Comparison of ENCODE assay signal across 1 cellular context in the genomic region with DNA sequence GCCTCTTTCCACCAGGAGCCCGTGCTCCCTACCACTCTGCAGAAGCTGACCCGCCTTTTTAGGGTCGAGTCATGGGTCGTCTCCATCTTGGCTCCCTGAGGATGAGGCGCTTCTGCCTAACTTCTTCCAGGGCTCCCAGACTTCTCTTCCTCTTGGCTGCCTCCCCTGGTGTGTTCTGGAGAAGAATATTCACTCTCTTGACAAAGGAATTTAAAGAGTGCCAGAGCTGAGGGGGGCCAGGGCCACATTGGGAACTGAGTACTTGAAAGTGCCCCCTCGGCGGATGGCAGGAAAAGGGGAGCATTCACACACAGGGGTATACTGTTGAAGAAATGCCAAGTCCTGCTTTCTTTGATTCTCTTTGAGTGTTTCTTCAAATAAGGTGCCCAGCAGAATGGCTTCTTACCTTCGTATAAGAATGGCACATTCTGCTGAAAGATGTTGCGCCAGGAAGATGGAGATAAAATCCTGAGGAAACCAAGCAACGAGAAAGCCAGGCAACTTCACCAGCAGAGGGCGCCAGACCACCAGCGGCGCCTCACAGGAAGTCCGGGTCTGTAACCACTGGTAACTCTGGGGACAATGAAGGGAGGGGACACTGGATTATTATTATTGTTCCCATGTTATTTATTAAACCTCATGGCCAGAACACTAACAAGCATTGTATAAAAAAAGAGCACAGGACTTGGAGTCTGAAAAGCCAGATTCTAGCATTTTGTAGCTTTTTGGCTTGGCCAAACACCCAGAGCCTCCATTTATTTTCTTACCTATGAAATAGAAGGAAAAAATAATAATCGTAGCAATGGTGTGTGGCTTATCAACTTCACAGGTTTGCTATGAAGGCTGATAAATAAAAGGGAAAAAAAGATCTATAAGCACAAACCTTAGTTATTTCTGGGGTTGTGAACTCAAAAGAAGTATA.
TF ChIP-seq lines count a peak whose summit lies in the region.

No MANE protein-coding gene starts in this region.

TF ChIP-seq in K562, 482 proteins besides CTCF, POLR2A, EP300 and RAD21 (continued from another document):
- TF ChIP-seq, protein P1, sequence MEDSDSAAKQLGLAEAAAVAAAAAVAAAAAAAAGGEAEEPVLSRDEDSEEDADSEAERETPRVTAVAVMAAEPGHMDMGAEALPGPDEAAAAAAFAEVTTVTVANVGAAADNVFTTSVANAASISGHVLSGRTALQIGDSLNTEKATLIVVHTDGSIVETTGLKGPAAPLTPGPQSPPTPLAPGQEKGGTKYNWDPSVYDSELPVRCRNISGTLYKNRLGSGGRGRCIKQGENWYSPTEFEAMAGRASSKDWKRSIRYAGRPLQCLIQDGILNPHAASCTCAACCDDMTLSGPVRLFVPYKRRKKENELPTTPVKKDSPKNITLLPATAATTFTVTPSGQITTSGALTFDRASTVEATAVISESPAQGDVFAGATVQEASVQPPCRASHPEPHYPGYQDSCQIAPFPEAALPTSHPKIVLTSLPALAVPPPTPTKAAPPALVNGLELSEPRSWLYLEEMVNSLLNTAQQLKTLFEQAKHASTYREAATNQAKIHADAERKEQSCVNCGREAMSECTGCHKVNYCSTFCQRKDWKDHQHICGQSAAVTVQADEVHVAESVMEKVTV (CRISPR knock-in tag; IDR thresholded peaks at IDR 0.05): peak; percentile 88
- TF ChIP-seq, protein P2, sequence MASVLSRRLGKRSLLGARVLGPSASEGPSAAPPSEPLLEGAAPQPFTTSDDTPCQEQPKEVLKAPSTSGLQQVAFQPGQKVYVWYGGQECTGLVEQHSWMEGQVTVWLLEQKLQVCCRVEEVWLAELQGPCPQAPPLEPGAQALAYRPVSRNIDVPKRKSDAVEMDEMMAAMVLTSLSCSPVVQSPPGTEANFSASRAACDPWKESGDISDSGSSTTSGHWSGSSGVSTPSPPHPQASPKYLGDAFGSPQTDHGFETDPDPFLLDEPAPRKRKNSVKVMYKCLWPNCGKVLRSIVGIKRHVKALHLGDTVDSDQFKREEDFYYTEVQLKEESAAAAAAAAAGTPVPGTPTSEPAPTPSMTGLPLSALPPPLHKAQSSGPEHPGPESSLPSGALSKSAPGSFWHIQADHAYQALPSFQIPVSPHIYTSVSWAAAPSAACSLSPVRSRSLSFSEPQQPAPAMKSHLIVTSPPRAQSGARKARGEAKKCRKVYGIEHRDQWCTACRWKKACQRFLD (CRISPR knock-in tag; IDR thresholded peaks at IDR 0.05): 0 out of 2 replicates have a peak, but pooled peaks have one; percentile 30
- TF ChIP-seq, protein P3, sequence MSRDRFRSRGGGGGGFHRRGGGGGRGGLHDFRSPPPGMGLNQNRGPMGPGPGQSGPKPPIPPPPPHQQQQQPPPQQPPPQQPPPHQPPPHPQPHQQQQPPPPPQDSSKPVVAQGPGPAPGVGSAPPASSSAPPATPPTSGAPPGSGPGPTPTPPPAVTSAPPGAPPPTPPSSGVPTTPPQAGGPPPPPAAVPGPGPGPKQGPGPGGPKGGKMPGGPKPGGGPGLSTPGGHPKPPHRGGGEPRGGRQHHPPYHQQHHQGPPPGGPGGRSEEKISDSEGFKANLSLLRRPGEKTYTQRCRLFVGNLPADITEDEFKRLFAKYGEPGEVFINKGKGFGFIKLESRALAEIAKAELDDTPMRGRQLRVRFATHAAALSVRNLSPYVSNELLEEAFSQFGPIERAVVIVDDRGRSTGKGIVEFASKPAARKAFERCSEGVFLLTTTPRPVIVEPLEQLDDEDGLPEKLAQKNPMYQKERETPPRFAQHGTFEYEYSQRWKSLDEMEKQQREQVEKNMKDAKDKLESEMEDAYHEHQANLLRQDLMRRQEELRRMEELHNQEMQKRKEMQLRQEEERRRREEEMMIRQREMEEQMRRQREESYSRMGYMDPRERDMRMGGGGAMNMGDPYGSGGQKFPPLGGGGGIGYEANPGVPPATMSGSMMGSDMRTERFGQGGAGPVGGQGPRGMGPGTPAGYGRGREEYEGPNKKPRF (IDR thresholded peaks at IDR 0.05; ENCODE audit: low read depth, low read length): no peak
- TF ChIP-seq, protein P4, sequence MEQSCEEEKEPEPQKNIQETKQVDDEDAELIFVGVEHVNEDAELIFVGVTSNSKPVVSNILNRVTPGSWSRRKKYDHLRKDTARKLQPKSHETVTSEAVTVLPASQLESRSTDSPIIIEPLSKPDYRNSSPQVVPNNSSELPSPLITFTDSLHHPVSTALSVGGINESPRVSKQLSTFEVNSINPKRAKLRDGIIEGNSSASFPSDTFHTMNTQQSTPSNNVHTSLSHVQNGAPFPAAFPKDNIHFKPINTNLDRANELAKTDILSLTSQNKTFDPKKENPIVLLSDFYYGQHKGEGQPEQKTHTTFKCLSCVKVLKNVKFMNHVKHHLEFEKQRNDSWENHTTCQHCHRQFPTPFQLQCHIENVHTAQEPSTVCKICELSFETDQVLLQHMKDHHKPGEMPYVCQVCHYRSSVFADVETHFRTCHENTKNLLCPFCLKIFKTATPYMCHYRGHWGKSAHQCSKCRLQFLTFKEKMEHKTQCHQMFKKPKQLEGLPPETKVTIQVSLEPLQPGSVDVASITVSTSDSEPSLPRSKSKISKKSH (CRISPR knock-in tag; IDR thresholded peaks at IDR 0.05): no peak
- TF ChIP-seq SRF (CRISPR knock-in tag; IDR thresholded peaks at IDR 0.05) (no peak), CBFA2T2 (conservative IDR thresholded peaks at IDR 0.05) (no peak), RHOXF2B (CRISPR knock-in tag; conservative IDR thresholded peaks at IDR 0.05) (no peak), RB1 (IDR thresholded peaks at IDR 0.05; ENCODE audit: low read depth) (0 out of 2 replicates have a peak, but pooled peaks have one; percentile 35), HEY1 (CRISPR knock-in tag; IDR thresholded peaks at IDR 0.05; ENCODE audit: borderline replicate concordance) (no peak), RBBP5 (IDR thresholded peaks at IDR 0.05; ENCODE audit: borderline replicate concordance, insufficient read depth, low read length, poor library complexity, severe bottlenecking) (no peak), PCBP2 (IDR thresholded peaks at IDR 0.05; ENCODE audit: low read depth, low read length, poor library complexity, severe bottlenecking) (no peak), SP1 (CRISPR knock-in tag; IDR thresholded peaks at IDR 0.05) (no peak), FOXK2 (conservative IDR thresholded peaks at IDR 0.05 in 1 of 2, IDR thresholded peaks at IDR 0.05 in 1 of 2; ENCODE audit: low read depth in 2 of 2) (no peak), RFX5 (IDR thresholded peaks at IDR 0.05; ENCODE audit: low read depth, low read length) (no peak), ZNF586 (CRISPR knock-in tag; conservative IDR thresholded peaks at IDR 0.05) (no peak), JUNB (CRISPR knock-in tag; conservative IDR thresholded peaks at IDR 0.05) (no peak), STAG1 (CRISPR knock-in tag; IDR thresholded peaks at IDR 0.05; ENCODE audit: borderline replicate concordance) (no peak), SMC3 (conservative IDR thresholded peaks at IDR 0.05; ENCODE audit: insufficient read depth, low read depth, low read length) (peak; percentile 89), ZNF780A (CRISPR knock-in tag; IDR thresholded peaks at IDR 0.05) (no peak), HDAC1 (IDR thresholded peaks at IDR 0.05) (no peak), MED1 (CRISPR knock-in tag; IDR thresholded peaks at IDR 0.05; ENCODE audit: borderline replicate concordance) (no peak), ATF1 (CRISPR knock-in tag; IDR thresholded peaks at IDR 0.05) (no peak), ATF1 (tag; IDR thresholded peaks at IDR 0.05) (no peak)
- TF ChIP-seq, protein P5, sequence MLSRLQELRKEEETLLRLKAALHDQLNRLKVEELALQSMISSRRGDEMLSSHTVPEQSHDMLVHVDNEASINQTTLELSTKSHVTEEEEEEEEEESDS (CRISPR knock-in tag; IDR thresholded peaks at IDR 0.05): no peak
- TF ChIP-seq, protein P6, sequence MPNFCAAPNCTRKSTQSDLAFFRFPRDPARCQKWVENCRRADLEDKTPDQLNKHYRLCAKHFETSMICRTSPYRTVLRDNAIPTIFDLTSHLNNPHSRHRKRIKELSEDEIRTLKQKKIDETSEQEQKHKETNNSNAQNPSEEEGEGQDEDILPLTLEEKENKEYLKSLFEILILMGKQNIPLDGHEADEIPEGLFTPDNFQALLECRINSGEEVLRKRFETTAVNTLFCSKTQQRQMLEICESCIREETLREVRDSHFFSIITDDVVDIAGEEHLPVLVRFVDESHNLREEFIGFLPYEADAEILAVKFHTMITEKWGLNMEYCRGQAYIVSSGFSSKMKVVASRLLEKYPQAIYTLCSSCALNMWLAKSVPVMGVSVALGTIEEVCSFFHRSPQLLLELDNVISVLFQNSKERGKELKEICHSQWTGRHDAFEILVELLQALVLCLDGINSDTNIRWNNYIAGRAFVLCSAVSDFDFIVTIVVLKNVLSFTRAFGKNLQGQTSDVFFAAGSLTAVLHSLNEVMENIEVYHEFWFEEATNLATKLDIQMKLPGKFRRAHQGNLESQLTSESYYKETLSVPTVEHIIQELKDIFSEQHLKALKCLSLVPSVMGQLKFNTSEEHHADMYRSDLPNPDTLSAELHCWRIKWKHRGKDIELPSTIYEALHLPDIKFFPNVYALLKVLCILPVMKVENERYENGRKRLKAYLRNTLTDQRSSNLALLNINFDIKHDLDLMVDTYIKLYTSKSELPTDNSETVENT (CRISPR knock-in tag; IDR thresholded peaks at IDR 0.05): no peak
- TF ChIP-seq, protein P7, sequence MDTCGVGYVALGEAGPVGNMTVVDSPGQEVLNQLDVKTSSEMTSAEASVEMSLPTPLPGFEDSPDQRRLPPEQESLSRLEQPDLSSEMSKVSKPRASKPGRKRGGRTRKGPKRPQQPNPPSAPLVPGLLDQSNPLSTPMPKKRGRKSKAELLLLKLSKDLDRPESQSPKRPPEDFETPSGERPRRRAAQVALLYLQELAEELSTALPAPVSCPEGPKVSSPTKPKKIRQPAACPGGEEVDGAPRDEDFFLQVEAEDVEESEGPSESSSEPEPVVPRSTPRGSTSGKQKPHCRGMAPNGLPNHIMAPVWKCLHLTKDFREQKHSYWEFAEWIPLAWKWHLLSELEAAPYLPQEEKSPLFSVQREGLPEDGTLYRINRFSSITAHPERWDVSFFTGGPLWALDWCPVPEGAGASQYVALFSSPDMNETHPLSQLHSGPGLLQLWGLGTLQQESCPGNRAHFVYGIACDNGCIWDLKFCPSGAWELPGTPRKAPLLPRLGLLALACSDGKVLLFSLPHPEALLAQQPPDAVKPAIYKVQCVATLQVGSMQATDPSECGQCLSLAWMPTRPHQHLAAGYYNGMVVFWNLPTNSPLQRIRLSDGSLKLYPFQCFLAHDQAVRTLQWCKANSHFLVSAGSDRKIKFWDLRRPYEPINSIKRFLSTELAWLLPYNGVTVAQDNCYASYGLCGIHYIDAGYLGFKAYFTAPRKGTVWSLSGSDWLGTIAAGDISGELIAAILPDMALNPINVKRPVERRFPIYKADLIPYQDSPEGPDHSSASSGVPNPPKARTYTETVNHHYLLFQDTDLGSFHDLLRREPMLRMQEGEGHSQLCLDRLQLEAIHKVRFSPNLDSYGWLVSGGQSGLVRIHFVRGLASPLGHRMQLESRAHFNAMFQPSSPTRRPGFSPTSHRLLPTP (IDR thresholded peaks at IDR 0.05; ENCODE audit: borderline replicate concordance, extremely low read depth, insufficient read length): no peak
- TF ChIP-seq, protein P8, sequence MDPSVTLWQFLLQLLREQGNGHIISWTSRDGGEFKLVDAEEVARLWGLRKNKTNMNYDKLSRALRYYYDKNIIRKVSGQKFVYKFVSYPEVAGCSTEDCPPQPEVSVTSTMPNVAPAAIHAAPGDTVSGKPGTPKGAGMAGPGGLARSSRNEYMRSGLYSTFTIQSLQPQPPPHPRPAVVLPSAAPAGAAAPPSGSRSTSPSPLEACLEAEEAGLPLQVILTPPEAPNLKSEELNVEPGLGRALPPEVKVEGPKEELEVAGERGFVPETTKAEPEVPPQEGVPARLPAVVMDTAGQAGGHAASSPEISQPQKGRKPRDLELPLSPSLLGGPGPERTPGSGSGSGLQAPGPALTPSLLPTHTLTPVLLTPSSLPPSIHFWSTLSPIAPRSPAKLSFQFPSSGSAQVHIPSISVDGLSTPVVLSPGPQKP (CRISPR knock-in tag; IDR thresholded peaks at IDR 0.05): no peak
- TF ChIP-seq, protein P9, sequence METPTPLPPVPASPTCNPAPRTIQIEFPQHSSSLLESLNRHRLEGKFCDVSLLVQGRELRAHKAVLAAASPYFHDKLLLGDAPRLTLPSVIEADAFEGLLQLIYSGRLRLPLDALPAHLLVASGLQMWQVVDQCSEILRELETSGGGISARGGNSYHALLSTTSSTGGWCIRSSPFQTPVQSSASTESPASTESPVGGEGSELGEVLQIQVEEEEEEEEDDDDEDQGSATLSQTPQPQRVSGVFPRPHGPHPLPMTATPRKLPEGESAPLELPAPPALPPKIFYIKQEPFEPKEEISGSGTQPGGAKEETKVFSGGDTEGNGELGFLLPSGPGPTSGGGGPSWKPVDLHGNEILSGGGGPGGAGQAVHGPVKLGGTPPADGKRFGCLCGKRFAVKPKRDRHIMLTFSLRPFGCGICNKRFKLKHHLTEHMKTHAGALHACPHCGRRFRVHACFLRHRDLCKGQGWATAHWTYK (CRISPR knock-in tag; IDR thresholded peaks at IDR 0.05): no peak
- TF ChIP-seq, protein P10, sequence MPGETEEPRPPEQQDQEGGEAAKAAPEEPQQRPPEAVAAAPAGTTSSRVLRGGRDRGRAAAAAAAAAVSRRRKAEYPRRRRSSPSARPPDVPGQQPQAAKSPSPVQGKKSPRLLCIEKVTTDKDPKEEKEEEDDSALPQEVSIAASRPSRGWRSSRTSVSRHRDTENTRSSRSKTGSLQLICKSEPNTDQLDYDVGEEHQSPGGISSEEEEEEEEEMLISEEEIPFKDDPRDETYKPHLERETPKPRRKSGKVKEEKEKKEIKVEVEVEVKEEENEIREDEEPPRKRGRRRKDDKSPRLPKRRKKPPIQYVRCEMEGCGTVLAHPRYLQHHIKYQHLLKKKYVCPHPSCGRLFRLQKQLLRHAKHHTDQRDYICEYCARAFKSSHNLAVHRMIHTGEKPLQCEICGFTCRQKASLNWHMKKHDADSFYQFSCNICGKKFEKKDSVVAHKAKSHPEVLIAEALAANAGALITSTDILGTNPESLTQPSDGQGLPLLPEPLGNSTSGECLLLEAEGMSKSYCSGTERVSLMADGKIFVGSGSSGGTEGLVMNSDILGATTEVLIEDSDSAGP (CRISPR knock-in tag; IDR thresholded peaks at IDR 0.05): no peak
- TF ChIP-seq, protein P11, sequence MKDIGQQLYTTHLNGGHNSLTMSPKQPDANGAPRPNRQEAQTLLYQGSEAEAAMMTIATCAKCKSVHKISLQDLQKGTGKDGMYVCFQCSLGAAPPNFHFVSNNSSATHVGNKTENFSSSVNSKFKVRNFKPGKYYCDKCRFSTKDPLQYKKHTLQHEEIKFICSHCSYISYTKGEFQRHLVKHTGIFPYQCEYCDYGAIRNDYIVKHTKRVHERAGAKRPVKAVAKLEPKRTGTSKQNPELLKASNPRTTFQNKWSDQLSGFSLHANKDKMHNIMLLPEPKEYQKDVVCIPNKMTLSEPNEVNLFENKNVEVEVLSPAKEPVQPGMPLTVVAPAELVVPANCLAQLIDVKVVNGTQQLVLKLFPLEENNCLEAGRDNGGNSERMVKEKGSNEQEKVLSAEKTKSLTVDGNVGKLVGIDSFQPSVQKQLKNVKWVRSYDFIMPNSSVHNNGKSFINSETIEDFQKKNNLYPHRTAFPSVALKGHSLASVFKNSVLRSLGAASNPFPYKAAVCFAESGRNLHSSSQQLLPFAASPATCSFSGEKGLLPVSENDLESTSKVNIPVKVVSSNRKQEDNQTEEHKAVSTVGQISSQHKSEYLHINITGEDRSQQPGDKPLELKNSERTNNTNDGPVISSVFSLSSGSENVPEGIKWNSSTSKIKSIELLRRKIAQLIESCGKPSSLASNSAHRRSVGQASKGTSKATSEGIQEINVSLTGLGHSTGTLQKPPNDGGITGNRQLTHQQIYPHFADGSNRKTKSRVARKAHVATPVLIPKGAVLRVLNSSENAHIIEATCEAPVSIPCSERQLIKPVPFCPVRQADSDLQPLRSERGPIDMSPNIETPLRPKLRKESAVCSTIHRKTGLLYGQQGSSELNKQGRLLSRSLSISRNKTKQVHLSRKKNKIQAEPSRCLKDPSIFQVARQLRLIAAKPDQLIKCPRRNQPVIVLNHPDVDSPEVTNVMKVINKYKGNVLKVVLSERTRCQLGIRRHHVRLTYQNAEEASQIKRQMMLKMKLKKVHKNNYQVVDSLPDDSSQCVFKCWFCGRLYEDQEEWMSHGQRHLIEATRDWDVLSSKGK (CRISPR knock-in tag; IDR thresholded peaks at IDR 0.05): no peak
